13 cellular contexts compared by ENCODE assay signal in genomic region chr17:50731575-50732460, GRCh38. TPM values are rescaled to one million over a fixed set of nuclear protein-coding genes. Genes with fewer than 3 reads are reported as not detected.
DNase-seq lines count a peak whose midpoint lies in the region; ATAC-seq and TF ChIP-seq lines count a peak whose summit lies in the region.
"Had no signal": no experiment of that assay in that cellular context is flagged by ENCODE, and none has a peak within 500 bp of the region (broad histone marks: within the 10 kb centered on the region; RNA-seq: fewer than 3 reads in every experiment).

No MANE protein-coding gene starts in this region.

- 0 out of 3 replicates have a peak, but pooled peaks have one; percentile 29 for ATAC-seq in RWPE2 (ENCODE audit: low read depth)

- H3K9me3 ChIP-seq in RWPE2 (ENCODE audit: severe bottlenecking), result no peaks in the 10 kb centered on the region
- no peaks in the 10 kb centered on the region for H3K9me3 ChIP-seq in neutrophil
- H3K9me3 ChIP-seq: ascending aorta, thoracic aorta had no signal

- no peaks in the 10 kb centered on the region for H3K27me3 Mint-ChIP-seq in brain

- TF ChIP-seq CTCF in RWPE2 (IDR thresholded peaks at IDR 0.05; ENCODE audit: poor library complexity, severe bottlenecking) (no peak), brain (conservative IDR thresholded peaks at IDR 0.05) (no peak), neutrophil (IDR thresholded peaks at IDR 0.05) (no peak)

- H3K36me3 ChIP-seq in RWPE2 (ENCODE audit: low read depth), result peaks cover 28% of the 10 kb centered on the region
- H3K36me3 ChIP-seq in neutrophil, result no peaks in the 10 kb centered on the region
- H3K36me3 ChIP-seq: ascending aorta, thoracic aorta had no signal

- no peak overlapping the region for H3K4me3 ChIP-seq in RWPE2 (ENCODE audit: severe bottlenecking)
- no peak overlapping the region for H3K4me3 ChIP-seq in neutrophil (ENCODE audit: low read depth in 1 of 2, low read length in 1 of 2)
- H3K4me3 ChIP-seq: ascending aorta, lung, thoracic aorta had no signal

- peaks cover 42% of the 10 kb centered on the region for H3K36me3 Mint-ChIP-seq in brain

- no peaks in the 10 kb centered on the region for H3K27me3 ChIP-seq in RWPE2 (ENCODE audit: insufficient read depth, poor library complexity, severe bottlenecking)
- no peaks in the 10 kb centered on the region for H3K27me3 ChIP-seq in neutrophil
- H3K27me3 ChIP-seq: ascending aorta had no signal

- H3K27ac ChIP-seq in RWPE2 (ENCODE audit: poor library complexity, severe bottlenecking) (no peak overlapping the region), neutrophil (peak overlapping the region; percentile 39)
- H3K27ac ChIP-seq: ascending aorta had no signal

- no peak overlapping the region for H3K4me3 Mint-ChIP-seq in brain

- peaks cover 64% of the 10 kb centered on the region for H3K4me1 Mint-ChIP-seq in brain

- H3K9me3 Mint-ChIP-seq in brain, result peaks cover 0 to 1% (median 0%) of the 10 kb centered on the region in 5 experiments

- DNase-seq in D341Med (ENCODE audit: low spot score) (peak; percentile 68), RWPE2 (ENCODE audit: low spot score) (no peak), NCI-H2196 treated with DMSO at 0.1 percent for 48 hours (lab: John Stamatoyannopoulos, UW; ENCODE audit: unreplicated experiment) (no peak), SIG-M5 treated with dmso at 0.1 percent for 504 hours (lab: John Stamatoyannopoulos, UW; ENCODE audit: unreplicated experiment) (no peak), NCI-H146 (lab: John Stamatoyannopoulos, UW) (no peak)
- DNase-seq: GOT3, NCI-H1105 treated with DMSO at 0.1 percent for 48 hours, NCI-H748 treated with DMSO at 0.1 percent for 48 hours had no signal

- H3K4me1 ChIP-seq in RWPE2 (ENCODE audit: insufficient read depth, poor library complexity, severe bottlenecking) (no peaks in the 10 kb centered on the region), neutrophil (ENCODE audit: control insufficient read depth in 1 of 2, insufficient read depth in 1 of 2, low read depth in 1 of 2, low read length in 1 of 2) (no peaks in the 10 kb centered on the region)

- peak overlapping the region in 3 of 5 experiments; percentile 6 to 75 (median 34) for H3K27ac Mint-ChIP-seq in brain

RNA-seq across cellular contexts. Expression of gene LUC7L3, which starts 12.4 kb away (rescaled TPM):
- polyA plus RNA-seq in brain (ENCODE audit: insufficient read depth, low read depth, low replicate concordance), result 34.1 TPM

RNA-seq across cellular contexts. Expression of gene ANKRD40, which starts 24.1 kb away (rescaled TPM):
- polyA plus RNA-seq in brain (ENCODE audit: insufficient read depth, low read depth, low replicate concordance), result 49.0 TPM

RNA-seq across cellular contexts. Expression of gene ANKRD40CL, which starts 35.5 kb away (rescaled TPM):
- not detected for polyA plus RNA-seq in brain (ENCODE audit: insufficient read depth, low read depth, low replicate concordance)
- polyA plus RNA-seq: lung had no signal
